Comparison of ENCODE assay signal across 11 cellular contexts in genomic region chr22:21718492-21718891, GRCh38.
"Had no signal": no experiment of that assay in that cellular context is flagged by ENCODE, and none has a peak within 500 bp of the region (broad histone marks: within the 10 kb centered on the region; RNA-seq: fewer than 3 reads in every experiment).

No MANE protein-coding gene starts in this region.

- H3K27me3 ChIP-seq: breast epithelium, tibial nerve had no signal

- H3K9me3 ChIP-seq: breast epithelium, tibial nerve had no signal

- DNase-seq: activated CD8-positive, alpha-beta memory T cell treated with anti-CD3 and anti-CD28 coated beads, Interleukin-2, amount 50 U/mL, for 4 hours; activated CD8-positive, alpha-beta T cell treated with anti-CD3 and anti-CD28 coated beads for 36 hours; activated naive CD4-positive, alpha-beta T cell; aorta; kidney; posterior cingulate gyrus; right cardiac atrium; T-helper 9 cell had no signal

- H3K36me3 ChIP-seq: breast epithelium, tibial nerve had no signal

- H3K4me3 ChIP-seq: breast epithelium, smooth muscle cell, tibial nerve had no signal

- H3K4me2 ChIP-seq: smooth muscle cell had no signal

- H3K4me1 ChIP-seq: breast epithelium had no signal

- H3K27ac ChIP-seq: breast epithelium, tibial nerve had no signal

- ATAC-seq: activated CD8-positive, alpha-beta T cell treated with anti-CD3 and anti-CD28 coated beads for 36 hours; right cardiac atrium had no signal
